In the genomic region with DNA sequence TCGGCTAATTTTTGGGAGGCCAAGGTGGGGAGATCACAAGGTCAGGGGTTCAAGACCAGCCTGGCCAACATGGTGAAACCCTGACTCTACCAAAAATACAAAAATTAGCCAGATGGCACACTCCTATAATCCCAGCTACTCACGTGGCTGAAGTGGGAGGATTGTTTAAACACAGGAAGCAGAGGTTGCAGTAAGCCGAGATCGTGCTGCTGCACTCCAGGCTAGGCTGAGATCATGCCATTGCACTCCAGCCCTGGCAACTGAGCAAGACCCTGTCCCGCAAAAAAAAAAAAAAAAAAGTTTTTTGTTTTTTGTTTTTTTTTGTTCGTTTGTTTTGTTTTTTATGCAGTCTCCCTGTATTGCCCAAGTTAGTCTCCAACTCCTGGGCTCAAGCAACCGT, we compare ENCODE assay signal across 28 cellular contexts. TPM values are rescaled to one million over a fixed set of nuclear protein-coding genes. Genes with fewer than 3 reads are reported as not detected.
"Had no signal": no experiment of that assay in that cellular context is flagged by ENCODE, and none has a peak within 500 bp of the region (broad histone marks: within the 10 kb centered on the region; RNA-seq: fewer than 3 reads in every experiment).

No MANE protein-coding gene starts in this region.

- DNase-seq: activated B cell treated with CpG ODN at 0.5 μM for 24 hours; activated CD4-positive, alpha-beta T cell treated with anti-CD3 and anti-CD28 coated beads for 1 hour; activated CD4-positive, alpha-beta T cell treated with anti-CD3 and anti-CD28 coated beads, Interleukin-2, amount 10 ng/mL, durations not matched to agents 24 days and 14 days; activated CD4-positive, alpha-beta T cell treated with anti-CD3 and anti-CD28 coated beads, Interleukin-2, amount 50 U/mL, for 48 hours; activated CD8-positive, alpha-beta memory T cell treated with anti-CD3 and anti-CD28 coated beads, Interleukin-2, amount 10 ng/mL, durations not matched to agents 7 days and 5 days; activated gamma-delta T cell; activated naive CD4-positive, alpha-beta T cell treated with anti-CD3 and anti-CD28 coated beads, Interleukin-2, amount 10 ng/mL, durations not matched to agents 7 days and 5 days; activated naive CD8-positive, alpha-beta T cell treated with anti-CD3 and anti-CD28 coated beads, Interleukin-2, amount 10 ng/mL, durations not matched to agents 7 days and 5 days; activated T-cell treated with anti-CD3 and anti-CD28 coated beads, Interleukin-2, amount 50 U/mL, for 24 hours; adrenal gland; anterior cingulate cortex; caudate nucleus; colonic mucosa; dermis blood vessel endothelial cell; NCI-H1048; NCI-H146; NCI-H2029; NCI-H2107; NCI-H526; Peyer's patch; Right ventricle myocardium superior; SJCRH30; SK-N-SH had no signal

- H3K27me3 ChIP-seq: adrenal gland, breast epithelium, colonic mucosa, Peyer's patch, SJCRH30 had no signal

- H3K4me1 ChIP-seq: adrenal gland, breast epithelium, colonic mucosa, Peyer's patch, SJCRH30 had no signal

- H3K9me3 ChIP-seq: adrenal gland, breast epithelium, colonic mucosa, Peyer's patch, SJCRH30, SK-N-SH had no signal

- H3K27ac Mint-ChIP-seq: activated B cell treated with CpG ODN at 0.5 μM for 24 hours; activated CD4-positive, alpha-beta T cell treated with anti-CD3 and anti-CD28 coated beads, Interleukin-2, amount 10 ng/mL, durations not matched to agents 24 days and 14 days; activated CD8-positive, alpha-beta memory T cell treated with anti-CD3 and anti-CD28 coated beads, Interleukin-2, amount 10 ng/mL, durations not matched to agents 7 days and 5 days; activated naive CD4-positive, alpha-beta T cell treated with anti-CD3 and anti-CD28 coated beads, Interleukin-2, amount 10 ng/mL, durations not matched to agents 7 days and 5 days; activated naive CD8-positive, alpha-beta T cell treated with anti-CD3 and anti-CD28 coated beads, Interleukin-2, amount 10 ng/mL, durations not matched to agents 7 days and 5 days; activated T-cell treated with anti-CD3 and anti-CD28 coated beads, Interleukin-2, amount 50 U/mL, for 24 hours had no signal

- H3K27ac ChIP-seq: adrenal gland, breast epithelium, colonic mucosa, KMS-11, Peyer's patch, RWPE1, SJCRH30 had no signal

- H3K9me3 Mint-ChIP-seq: activated CD4-positive, alpha-beta T cell treated with anti-CD3 and anti-CD28 coated beads, Interleukin-2, amount 10 ng/mL, durations not matched to agents 24 days and 14 days; activated naive CD4-positive, alpha-beta T cell treated with anti-CD3 and anti-CD28 coated beads, Interleukin-2, amount 10 ng/mL, durations not matched to agents 7 days and 5 days; activated naive CD8-positive, alpha-beta T cell treated with anti-CD3 and anti-CD28 coated beads, Interleukin-2, amount 10 ng/mL, durations not matched to agents 7 days and 5 days had no signal

- H3K36me3 Mint-ChIP-seq: activated CD8-positive, alpha-beta memory T cell treated with anti-CD3 and anti-CD28 coated beads, Interleukin-2, amount 10 ng/mL, durations not matched to agents 7 days and 5 days; activated naive CD4-positive, alpha-beta T cell treated with anti-CD3 and anti-CD28 coated beads, Interleukin-2, amount 10 ng/mL, durations not matched to agents 7 days and 5 days; activated naive CD8-positive, alpha-beta T cell treated with anti-CD3 and anti-CD28 coated beads, Interleukin-2, amount 10 ng/mL, durations not matched to agents 7 days and 5 days had no signal

- H3K36me3 ChIP-seq: adrenal gland, breast epithelium, colonic mucosa, Peyer's patch, SJCRH30 had no signal

- ATAC-seq: activated CD8-positive, alpha-beta memory T cell treated with anti-CD3 and anti-CD28 coated beads, Interleukin-2, amount 10 ng/mL, durations not matched to agents 7 days and 5 days had no signal

- H3K4me3 ChIP-seq: adrenal gland, breast epithelium, colonic mucosa, Peyer's patch, SJCRH30 had no signal

- H3K4me3 Mint-ChIP-seq: activated B cell treated with CpG ODN at 0.5 μM for 24 hours; activated CD4-positive, alpha-beta T cell treated with anti-CD3 and anti-CD28 coated beads, Interleukin-2, amount 10 ng/mL, durations not matched to agents 24 days and 14 days; activated CD8-positive, alpha-beta memory T cell treated with anti-CD3 and anti-CD28 coated beads, Interleukin-2, amount 10 ng/mL, durations not matched to agents 7 days and 5 days; activated naive CD4-positive, alpha-beta T cell treated with anti-CD3 and anti-CD28 coated beads, Interleukin-2, amount 10 ng/mL, durations not matched to agents 7 days and 5 days; activated naive CD8-positive, alpha-beta T cell treated with anti-CD3 and anti-CD28 coated beads, Interleukin-2, amount 10 ng/mL, durations not matched to agents 7 days and 5 days; activated T-cell treated with anti-CD3 and anti-CD28 coated beads, Interleukin-2, amount 50 U/mL, for 24 hours had no signal

- H3K4me1 Mint-ChIP-seq: activated B cell treated with CpG ODN at 0.5 μM for 24 hours; activated CD4-positive, alpha-beta T cell treated with anti-CD3 and anti-CD28 coated beads, Interleukin-2, amount 10 ng/mL, durations not matched to agents 24 days and 14 days; activated CD8-positive, alpha-beta memory T cell treated with anti-CD3 and anti-CD28 coated beads, Interleukin-2, amount 10 ng/mL, durations not matched to agents 7 days and 5 days; activated naive CD4-positive, alpha-beta T cell treated with anti-CD3 and anti-CD28 coated beads, Interleukin-2, amount 10 ng/mL, durations not matched to agents 7 days and 5 days; activated naive CD8-positive, alpha-beta T cell treated with anti-CD3 and anti-CD28 coated beads, Interleukin-2, amount 10 ng/mL, durations not matched to agents 7 days and 5 days had no signal

RNA-seq across cellular contexts. Expression of gene MAST1, which starts 21.2 kb away (rescaled TPM):
- total RNA-seq: Right ventricle myocardium superior had no signal

RNA-seq across cellular contexts. Expression of gene RTBDN, which starts 25.2 kb away (rescaled TPM):
- total RNA-seq: activated B cell treated with CpG ODN at 0.5 μM for 24 hours; activated CD4-positive, alpha-beta T cell treated with anti-CD3 and anti-CD28 coated beads, Interleukin-2, amount 10 ng/mL, durations not matched to agents 24 days and 14 days; activated CD8-positive, alpha-beta memory T cell treated with anti-CD3 and anti-CD28 coated beads, Interleukin-2, amount 10 ng/mL, durations not matched to agents 7 days and 5 days; activated naive CD8-positive, alpha-beta T cell treated with anti-CD3 and anti-CD28 coated beads, Interleukin-2, amount 10 ng/mL, durations not matched to agents 7 days and 5 days; breast epithelium; dermis blood vessel endothelial cell; MCF 10A; Peyer's patch; Right ventricle myocardium superior; T-helper 1 cell treated with Interleukin-12 subunit alpha and Interleukin-12 subunit beta and Interleukin-4 antibody, amounts not matched to agents 30 ng/mL and 1 ng/mL, for 36 hours had no signal

RNA-seq across cellular contexts. Expression of gene KLF1, which starts 27.5 kb away (rescaled TPM):
- total RNA-seq: activated B cell treated with CpG ODN at 0.5 μM for 24 hours, breast epithelium, MCF 10A, Peyer's patch, Right ventricle myocardium superior had no signal
